1 cellular context compared by ENCODE assay signal in the genomic region with DNA sequence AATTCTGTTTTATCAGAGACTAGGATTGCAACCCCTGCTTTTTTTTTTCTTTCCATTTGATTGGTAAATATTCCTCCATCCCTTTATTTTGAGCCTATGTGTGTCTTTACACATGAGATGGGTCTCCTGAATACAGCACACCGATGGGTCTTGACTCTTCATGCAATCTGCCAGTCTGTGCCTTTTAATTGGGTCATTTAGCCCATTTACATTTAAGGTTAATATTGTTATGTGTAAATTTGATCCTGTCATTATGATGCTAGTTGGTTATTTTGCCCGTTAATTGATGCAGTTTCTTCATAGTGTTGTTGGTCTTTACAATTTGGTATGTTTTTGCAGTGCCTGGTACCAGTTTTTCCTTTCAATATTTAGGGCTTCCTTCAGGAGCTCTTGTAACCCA. TPM values are rescaled to one million over a fixed set of nuclear protein-coding genes. Genes with fewer than 3 reads are reported as not detected.
"Had no signal": no experiment of that assay in that cellular context is flagged by ENCODE, and none has a peak within 500 bp of the region (broad histone marks: within the 10 kb centered on the region; RNA-seq: fewer than 3 reads in every experiment).

No MANE protein-coding gene starts in this region.

RNA-seq across cellular contexts. Expression of a gene that starts 25.0 kb away (rescaled TPM):
- total RNA-seq: G401 had no signal

RNA-seq across cellular contexts. Expression of a gene that starts 36.9 kb away (rescaled TPM):
- total RNA-seq: G401 had no signal
